ENCODE assay signal across 8 cellular contexts in the genomic region with DNA sequence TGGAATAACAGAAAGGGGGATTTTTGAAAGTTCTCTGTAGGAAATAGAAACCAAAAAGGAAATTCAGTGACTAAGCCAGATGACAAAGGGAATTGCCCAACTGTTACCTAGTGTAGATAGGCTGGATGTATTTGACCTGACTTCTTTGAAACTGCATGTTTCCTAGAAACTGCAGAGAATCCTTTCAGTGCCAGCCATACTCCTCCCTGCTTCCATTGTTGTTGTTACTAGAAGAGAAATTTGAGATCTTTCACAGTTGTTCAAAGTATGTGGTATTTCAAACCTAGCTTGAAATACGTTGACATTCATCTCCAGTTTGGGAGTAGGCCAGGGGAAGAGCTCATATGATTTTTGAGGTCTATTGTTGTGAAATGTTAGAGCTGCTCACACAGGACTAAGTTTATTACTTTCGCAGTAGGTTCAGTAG. TPM values are rescaled to one million over a fixed set of nuclear protein-coding genes. Genes with fewer than 3 reads are reported as not detected.
A peak's percentile ranks its signal among the peaks of the same experiment; 100 is the strongest.
DNase-seq lines count a peak whose midpoint lies in the region; ATAC-seq and TF ChIP-seq lines count a peak whose summit lies in the region.

No MANE protein-coding gene starts in this region.

- H3K9me3 ChIP-seq in left ventricle myocardium inferior (replicated peaks), result peaks cover 5% of the 10 kb centered on the region
- H3K9me3 ChIP-seq in right atrium auricular region, result no peaks in the 10 kb centered on the region
- H3K9me3 ChIP-seq in upper lobe of left lung, result no peaks in the 10 kb centered on the region

- TF ChIP-seq POLR2A in upper lobe of left lung (IDR thresholded peaks at IDR 0.05), result no peak

- intact Hi-C loops in left ventricle myocardium inferior (cut with micrococcal nuclease), result no loop called here
- intact Hi-C loops in activated T-helper 2 cell treated with anti-CD3 and anti-CD28 coated beads, Interferon-gamma antibody, Interleukin-2, Interleukin-4, amounts not matched to agents 10 μg/mL and 5 μg/mL and 100 μg/mL, durations not matched to agents 14 hours and 24 hours and 36 hours (cut with micrococcal nuclease), result loop anchor here (1.0 to 10.0 kb wide), 9 partner anchors 12 to 450 kb away; a partner anchor contains a TSS

- H3K36me3 Mint-ChIP-seq in activated T-helper 2 cell treated with anti-CD3 and anti-CD28 coated beads, Interferon-gamma antibody, Interleukin-2, Interleukin-4, amounts not matched to agents 10 μg/mL and 5 μg/mL and 100 μg/mL, durations not matched to agents 14 hours and 24 hours and 36 hours (ENCODE audit: low read depth), result peaks cover 20% of the 10 kb centered on the region
- no peaks in the 10 kb centered on the region for H3K36me3 Mint-ChIP-seq in glutamatergic neuron (ENCODE audit: unreplicated experiment)

- H3K4me1 ChIP-seq in left ventricle myocardium inferior (peaks cover 9% of the 10 kb centered on the region), right atrium auricular region (no peaks in the 10 kb centered on the region), upper lobe of left lung (peaks cover 0 to 10% (median 4%) of the 10 kb centered on the region in 4 donors)

- 28 to 35% methylated on average over 2 of the region's 2 CpGs for WGBS in upper lobe of left lung, 2 donors

- H3K9me3 Mint-ChIP-seq in activated T-helper 2 cell treated with anti-CD3 and anti-CD28 coated beads, Interferon-gamma antibody, Interleukin-2, Interleukin-4, amounts not matched to agents 10 μg/mL and 5 μg/mL and 100 μg/mL, durations not matched to agents 14 hours and 24 hours and 36 hours, result no peaks in the 10 kb centered on the region
- no peaks in the 10 kb centered on the region for H3K9me3 Mint-ChIP-seq in glutamatergic neuron (ENCODE audit: unreplicated experiment)

- H3K27ac Mint-ChIP-seq in activated T-helper 2 cell treated with anti-CD3 and anti-CD28 coated beads, Interferon-gamma antibody, Interleukin-2, Interleukin-4, amounts not matched to agents 10 μg/mL and 5 μg/mL and 100 μg/mL, durations not matched to agents 14 hours and 24 hours and 36 hours, result peak overlapping the region; percentile 93
- no peak overlapping the region for H3K27ac Mint-ChIP-seq in glutamatergic neuron (ENCODE audit: unreplicated experiment)

- no peak overlapping the region for H3K4me3 ChIP-seq in left ventricle myocardium inferior
- no peak overlapping the region for H3K4me3 ChIP-seq in right atrium auricular region
- no peak overlapping the region for H3K4me3 ChIP-seq in upper lobe of left lung

- H3K4me1 Mint-ChIP-seq in activated T-helper 2 cell treated with anti-CD3 and anti-CD28 coated beads, Interferon-gamma antibody, Interleukin-2, Interleukin-4, amounts not matched to agents 10 μg/mL and 5 μg/mL and 100 μg/mL, durations not matched to agents 14 hours and 24 hours and 36 hours (ENCODE audit: low read depth), result peaks cover 71% of the 10 kb centered on the region
- no peaks in the 10 kb centered on the region for H3K4me1 Mint-ChIP-seq in glutamatergic neuron (ENCODE audit: low read depth, unreplicated experiment)

- TF ChIP-seq EP300 in upper lobe of left lung (IDR thresholded peaks at IDR 0.05), result no peak

- peak overlapping the region; percentile 48 for H3K27ac ChIP-seq in left ventricle myocardium inferior (replicated peaks)
- no peak overlapping the region for H3K27ac ChIP-seq in right atrium auricular region
- peak overlapping the region in 3 of 4 donors; percentile 31 to 74 (median 58) for H3K27ac ChIP-seq in upper lobe of left lung

- H3K27me3 ChIP-seq in left ventricle myocardium inferior (ENCODE audit: low read depth), result no peaks in the 10 kb centered on the region
- H3K27me3 ChIP-seq in right atrium auricular region, result no peaks in the 10 kb centered on the region
- no peaks in the 10 kb centered on the region for H3K27me3 ChIP-seq in upper lobe of left lung

- no peaks in the 10 kb centered on the region for H3K27me3 Mint-ChIP-seq in activated T-helper 2 cell treated with anti-CD3 and anti-CD28 coated beads, Interferon-gamma antibody, Interleukin-2, Interleukin-4, amounts not matched to agents 10 μg/mL and 5 μg/mL and 100 μg/mL, durations not matched to agents 14 hours and 24 hours and 36 hours (ENCODE audit: low read depth)
- H3K27me3 Mint-ChIP-seq in glutamatergic neuron (ENCODE audit: unreplicated experiment), result no peaks in the 10 kb centered on the region

- peak overlapping the region; percentile 71 for H3K4me3 Mint-ChIP-seq in activated T-helper 2 cell treated with anti-CD3 and anti-CD28 coated beads, Interferon-gamma antibody, Interleukin-2, Interleukin-4, amounts not matched to agents 10 μg/mL and 5 μg/mL and 100 μg/mL, durations not matched to agents 14 hours and 24 hours and 36 hours (ENCODE audit: low read depth)
- no peak overlapping the region for H3K4me3 Mint-ChIP-seq in glutamatergic neuron (ENCODE audit: unreplicated experiment)

- ATAC-seq in upper lobe of left lung (ENCODE audit: low FRiP score in 2 of 2), result peak in 1 of 2 donors; percentile 55

- H3K36me3 ChIP-seq in left ventricle myocardium inferior (no peaks in the 10 kb centered on the region), right atrium auricular region (no peaks in the 10 kb centered on the region), upper lobe of left lung (no peaks in the 10 kb centered on the region)

- TF ChIP-seq CTCF in left ventricle myocardium inferior (IDR thresholded peaks at IDR 0.05; ENCODE audit: borderline replicate concordance), result no peak
- no peak for TF ChIP-seq CTCF in right atrium auricular region (IDR thresholded peaks at IDR 0.05)
- TF ChIP-seq CTCF in upper lobe of left lung (IDR thresholded peaks at IDR 0.05), result no peak
- no peak for TF ChIP-seq CTCF in glutamatergic neuron (IDR thresholded peaks at IDR 0.05; ENCODE audit: partially characterized antibody, unreplicated experiment)

- no peak for DNase-seq in left ventricle myocardium inferior
- DNase-seq in right atrium auricular region (ENCODE audit: low spot score), result no peak
- no peak for DNase-seq in activated T-helper 2 cell treated with anti-CD3 and anti-CD28 coated beads, Interferon-gamma antibody, Interleukin-2, Interleukin-4, amounts not matched to agents 10 μg/mL and 5 μg/mL and 100 μg/mL, durations not matched to agents 14 hours and 24 hours and 36 hours (ENCODE audit: low spot score)
- DNase-seq in iris pigment epithelial cell (ENCODE audit: low read depth), result peak; percentile 91
- DNase-seq in upper lobe of left lung, result no peak
- no peak for DNase-seq in glutamatergic neuron
- no peak for DNase-seq in NCI-H1092 treated with DMSO at 0.1 percent for 48 hours (lab: John Stamatoyannopoulos, UW)
- no peak for DNase-seq in cerebellar cortex (ENCODE audit: low spot score)

RNA-seq across cellular contexts. Expression of a gene that starts 1.8 kb away (rescaled TPM):
- total RNA-seq in left ventricle myocardium inferior, result 0.44 TPM
- 1 to 10 TPM in 1 of 2 donors, under 1 TPM in 1; 0.37 to 1.0 TPM for total RNA-seq in right atrium auricular region
- total RNA-seq in activated T-helper 2 cell treated with anti-CD3 and anti-CD28 coated beads, Interferon-gamma antibody, Interleukin-2, Interleukin-4, amounts not matched to agents 10 μg/mL and 5 μg/mL and 100 μg/mL, durations not matched to agents 14 hours and 24 hours and 36 hours, result 34.3 TPM in 2 replicates
- total RNA-seq in upper lobe of left lung, result 10 to 100 TPM in 2 of 6 donors, 1 to 10 TPM in 4; 4.1 to 24.5 (median 7.9) TPM
- not detected for total RNA-seq in glutamatergic neuron (ENCODE audit: unreplicated experiment)

Comparison
In these comparisons a context has a peak if more than half of its experiments do, and no peak if none do; other contexts are left out.
1. H3K27ac ChIP-seq: peak in left ventricle myocardium inferior (single experiment) and upper lobe of left lung (3 of 4); none in right atrium auricular region (0 of 2).